ENCODE assay signal across 26 cellular contexts in genomic region chrX:12076046-12076445, GRCh38.
DNase-seq lines count a peak whose midpoint lies in the region; ATAC-seq and TF ChIP-seq lines count a peak whose summit lies in the region.
"Had no signal": no experiment of that assay in that cellular context is flagged by ENCODE, and none has a peak within 500 bp of the region (broad histone marks: within the 10 kb centered on the region; RNA-seq: fewer than 3 reads in every experiment).

No MANE protein-coding gene starts in this region.

- H3K79me2 ChIP-seq in SK-N-SH (ENCODE audit: insufficient read depth): no peaks in the 10 kb centered on the region

- no peaks in the 10 kb centered on the region for H3K4me1 ChIP-seq in SK-N-SH (ENCODE audit: control insufficient read depth in 1 of 2, insufficient read depth in 2 of 2, low read depth in 1 of 2, low read length in 1 of 2)
- no peaks in the 10 kb centered on the region for H3K4me1 ChIP-seq in colonic mucosa
- H3K4me1 ChIP-seq: stomach, upper lobe of right lung had no signal

- WGBS in SK-N-SH (ENCODE audit: low lambda C conversion rate): 12% methylated on average over 5 of the region's 5 CpGs

- CTCF ChIA-PET in SK-N-SH (lab: Yijun Ruan, JAX): no interaction called here

- no peak for TF ChIP-seq RAD21 in SK-N-SH (IDR thresholded peaks at IDR 0.05; ENCODE audit: low read length)

- no peak overlapping the region for H3K4me2 ChIP-seq in SK-N-SH

- H3K27ac ChIP-seq in SK-N-SH (ENCODE audit: low read depth in 2 of 2, low read length in 1 of 2) (no peak overlapping the region), colonic mucosa (no peak overlapping the region)
- H3K27ac ChIP-seq: C4-2B, stomach, upper lobe of right lung had no signal

- ATAC-seq in HG02759 (IDR thresholded peaks at IDR 0.05; ENCODE audit: unreplicated experiment) (no peak), GM19467 (IDR thresholded peaks at IDR 0.05; ENCODE audit: unreplicated experiment) (no peak)
- ATAC-seq: effector memory CD8-positive, alpha-beta T cell; upper lobe of right lung had no signal

- DNase-seq in NCI-H82 (lab: John Stamatoyannopoulos, UW): peak; percentile 7
- no peak for DNase-seq in NCI-H82 treated with DMSO at 0.1 percent for 48 hours (lab: John Stamatoyannopoulos, UW; ENCODE audit: unreplicated experiment)
- no peak for DNase-seq in SK-N-SH
- DNase-seq in epithelial cell of proximal tubule (ENCODE audit: low read depth): no peak
- DNase-seq in renal cortical epithelial cell (ENCODE audit: low read depth): peak; percentile 8
- DNase-seq in colonic mucosa: no peak
- DNase-seq: 8988T; activated CD4-positive, alpha-beta T cell treated with anti-CD3 and anti-CD28 coated beads, Interleukin-2, amount 50 U/mL, for 1 hour; activated CD8-positive, alpha-beta memory T cell treated with anti-CD3 and anti-CD28 coated beads, Interleukin-2, amount 50 U/mL, for 4 hours; activated effector memory CD4-positive, alpha-beta T cell treated with anti-CD3 and anti-CD28 coated beads, Interleukin-2, amount 50 U/mL, for 16 hours; amniotic stem cell; DMS 273 treated with DMSO at 0.1 percent for 48 hours; effector memory CD8-positive, alpha-beta T cell; hypothalamus; KG1; kidney; NCI-H1048; NCI-H2081; NCI-H446; RPMI8226; stimulated activated CD4-positive, alpha-beta T cell treated with anti-CD3 and anti-CD28 coated beads, Interleukin-4, amount 100 ng/mL, for 1 hour; stomach; upper lobe of right lung had no signal

- H3K27me3 ChIP-seq in SK-N-SH (ENCODE audit: insufficient read depth): peaks cover 9% of the 10 kb centered on the region; the same call in 1 of the 2 replicates
- H3K27me3 ChIP-seq in colonic mucosa: peaks cover 4% of the 10 kb centered on the region
- H3K27me3 ChIP-seq: stomach, upper lobe of right lung had no signal

- no peaks in the 10 kb centered on the region for H4K20me1 ChIP-seq in SK-N-SH (ENCODE audit: insufficient read depth)

- H3K4me3 ChIP-seq in SK-N-SH (ENCODE audit: low read depth in 2 of 2, low read length in 1 of 2) (no peak overlapping the region), epithelial cell of proximal tubule (ENCODE audit: low read depth, low read length) (no peak overlapping the region), colonic mucosa (no peak overlapping the region)
- H3K4me3 ChIP-seq: stomach, upper lobe of right lung had no signal

- intact Hi-C loops in colonic mucosa (cut with DNase I): no loop called here

- H3F3A ChIP-seq in SK-N-SH (replicated peaks; ENCODE audit: insufficient read depth): no peaks in the 10 kb centered on the region

- H3K9ac ChIP-seq in SK-N-SH: no peak overlapping the region
- no peak overlapping the region for H3K9ac ChIP-seq in colonic mucosa (ENCODE audit: low read depth in 2 of 2, low read length in 2 of 2)

- POLR2A ChIA-PET in SK-N-SH (lab: Yijun Ruan, JAX): no interaction called here

- no peaks in the 10 kb centered on the region for H3K9me2 ChIP-seq in SK-N-SH

- no peak for TF ChIP-seq EP300 in SK-N-SH (IDR thresholded peaks at IDR 0.05; ENCODE audit: borderline replicate concordance in 1 of 2, low read depth in 1 of 2, low read length in 1 of 2)

- TF ChIP-seq CTCF in SK-N-SH (IDR thresholded peaks at IDR 0.05) (peak; percentile 39), epithelial cell of proximal tubule (conservative IDR thresholded peaks at IDR 0.05; ENCODE audit: low read depth, low read length) (peak; percentile 33), colonic mucosa (IDR thresholded peaks at IDR 0.05) (no peak)

- H3K9me3 ChIP-seq in SK-N-SH (no peaks in the 10 kb centered on the region), colonic mucosa (no peaks in the 10 kb centered on the region)
- H3K9me3 ChIP-seq: stomach, upper lobe of right lung had no signal

- no peaks in the 10 kb centered on the region for H3K36me3 ChIP-seq in SK-N-SH (replicated peaks in 1 of 2; ENCODE audit: control insufficient read depth in 1 of 2, insufficient read depth in 2 of 2, low read length in 1 of 2)
- no peaks in the 10 kb centered on the region for H3K36me3 ChIP-seq in colonic mucosa
- H3K36me3 ChIP-seq: stomach, upper lobe of right lung had no signal

- no peak overlapping the region for H2AFZ ChIP-seq in SK-N-SH (ENCODE audit: low read depth)

TF ChIP-seq in SK-N-SH, 30 proteins besides CTCF, POLR2A, EP300 and RAD21:
- peak; percentile 22; the same call in 1 of the 2 replicates for TF ChIP-seq SMC3 (IDR thresholded peaks at IDR 0.05; ENCODE audit: low read depth, low read length)
- no peak for TF ChIP-seq MXI1 (IDR thresholded peaks at IDR 0.05; ENCODE audit: low read depth, low read length)

Comparison
In these comparisons a context has a peak if more than half of its experiments do, and no peak if none do; other contexts are left out.
1. DNase-seq: peak in NCI-H82 (single experiment) and renal cortical epithelial cell (single experiment); none in NCI-H82 treated with DMSO at 0.1 percent for 48 hours (single experiment), SK-N-SH (single experiment), epithelial cell of proximal tubule (single experiment) and colonic mucosa (single experiment).